In the genomic region with DNA sequence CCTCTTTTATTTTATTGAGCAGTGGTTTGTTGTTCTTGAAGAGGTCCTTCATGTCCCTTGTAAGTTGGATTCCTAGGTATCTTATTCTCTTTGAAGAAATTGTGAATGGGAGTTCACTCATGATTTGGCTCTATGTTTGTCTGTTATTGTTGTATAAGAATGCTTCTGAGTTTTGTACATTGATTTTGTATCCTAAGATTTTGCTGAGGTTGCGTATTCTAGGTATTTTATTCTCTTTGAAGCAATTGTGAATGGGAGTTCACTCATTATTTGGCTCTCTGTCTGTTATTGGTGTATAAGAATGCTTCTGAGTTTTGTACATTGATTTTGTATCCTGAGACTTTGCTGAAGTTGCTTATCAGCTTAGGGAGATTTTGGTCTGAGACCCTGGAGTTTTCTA, we compare ENCODE assay signal across 3 cellular contexts.
DNase-seq lines count a peak whose midpoint lies in the region; ATAC-seq, FAIRE-seq and TF ChIP-seq lines count a peak whose summit lies in the region.
"Not testable (repeated sequence)": the region's sequence is repeated elsewhere in the genome, so short reads cannot be mapped to it uniquely, and the experiment has no call there.

No MANE protein-coding gene starts in this region.

- CTCF ChIA-PET in A549 (lab: Yijun Ruan, JAX); H1 (lab: Charles Lee; ENCODE audit: partially characterized antibody); HepG2 (lab: Yijun Ruan, JAX; ENCODE audit: low intra/inter-chr PET ratio, low total read pairs): not testable (repeated sequence)

- H3K27ac ChIP-seq in A549; H1 (ENCODE audit: low read depth, low read length); HepG2 (ENCODE audit: extremely low read length, insufficient read depth, low read length): not testable (repeated sequence)

- not testable (repeated sequence) for BruUV-seq in HepG2 (replicated peaks; lab: Mats Ljungman, UMichigan)

- H3K4me1 ChIP-seq in A549; H1 (replicated peaks in 1 of 4; ENCODE audit: control insufficient read depth in 3 of 4, insufficient read depth in 4 of 4, low read length in 3 of 4); HepG2 (ENCODE audit: insufficient read depth, low read length): not testable (repeated sequence)

- not testable (repeated sequence) for H2BK20ac ChIP-seq in H1 (ENCODE audit: low read length)

- not testable (repeated sequence) for H3K56ac ChIP-seq in H1 (replicated peaks; ENCODE audit: insufficient read length, low read depth, low read length)

- not testable (repeated sequence) for H3K14ac ChIP-seq in H1 (ENCODE audit: insufficient read length)

- intact Hi-C loops in HepG2 (cut with micrococcal nuclease; ENCODE audit: unreplicated experiment): not testable (repeated sequence)

- in situ Hi-C loops in HepG2 (cut with HindIII; ENCODE audit: extremely low pct_ligation_motif_present, low pct_unique_long_range_greater_than_20kb): not testable (repeated sequence)

- not testable (repeated sequence) for H2AFZ ChIP-seq in H1 (ENCODE audit: low read length); HepG2 (ENCODE audit: low read length)

- not testable (repeated sequence) for H4K5ac ChIP-seq in H1 (ENCODE audit: insufficient read length, low read depth, low read length)

- DNase-seq in A549 (ENCODE audit: low read depth in 1 of 2, low spot score in 1 of 2); H1 (ENCODE audit: low read depth in 1 of 2, low spot score in 2 of 2); HepG2 (ENCODE audit: low spot score): not testable (repeated sequence)

- not testable (repeated sequence) for H3K79me1 ChIP-seq in H1 (ENCODE audit: low read depth, low read length)

- WGBS in A549 (ENCODE audit: missing lambda C conversion rate): 0% methylated on average over 1 of the region's 1 CpG
- no CpG with 5 or more reads among the region's 1 CpG for WGBS in H1 (ENCODE audit: extremely low coverage in 1 of 2, insufficient coverage in 1 of 2, insufficient read length in 1 of 2, insufficient replicate concordance in 2 of 2, low coverage in 1 of 2, low lambda C conversion rate in 2 of 2, missing lambda C conversion rate in 1 of 2), 2 experiments
- 0% methylated on average over 1 of the region's 1 CpG for WGBS in HepG2 (ENCODE audit: low lambda C conversion rate)

- not testable (repeated sequence) for H4K20me1 ChIP-seq in H1 (replicated peaks in 1 of 2; ENCODE audit: control insufficient read depth in 1 of 2, insufficient read depth in 2 of 2, low read length in 2 of 2); HepG2 (ENCODE audit: insufficient read depth, low read length)

- H3K23me2 ChIP-seq in H1 (ENCODE audit: low read depth, low read length): not testable (repeated sequence)

- TF ChIP-seq EP300 in A549 (IDR thresholded peaks at IDR 0.05); H1 (IDR thresholded peaks at IDR 0.05; ENCODE audit: borderline replicate concordance in 1 of 2, low read depth in 2 of 2, low read length in 2 of 2); HepG2 (IDR thresholded peaks at IDR 0.05; ENCODE audit: low read depth in 2 of 2, low read length in 2 of 2); HepG2 (CRISPR knock-in tag; IDR thresholded peaks at IDR 0.05; ENCODE audit: borderline replicate concordance): not testable (repeated sequence)

- POLR2A ChIA-PET in A549 (lab: Yijun Ruan, JAX); H1 (lab: Charles Lee; ENCODE audit: partially characterized antibody); HepG2 (lab: Yijun Ruan, JAX): not testable (repeated sequence)

- not testable (repeated sequence) for H3K4me3 ChIP-seq in A549; H1 (ENCODE audit: extremely low read depth in 1 of 4, insufficient read depth in 2 of 4, low read depth in 3 of 4, low read length in 4 of 4); HepG2 (replicated peaks in 1 of 3; ENCODE audit: insufficient read depth in 1 of 3, low read depth in 2 of 3, low read length in 3 of 3)

- H3K4me2 ChIP-seq in A549; H1 (ENCODE audit: insufficient read depth in 1 of 2, low read depth in 2 of 2, low read length in 2 of 2); HepG2 (ENCODE audit: low read depth, low read length): not testable (repeated sequence)

- not testable (repeated sequence) for H3K23ac ChIP-seq in H1 (ENCODE audit: insufficient read length)

- FAIRE-seq in A549 (lab: Jason Lieb, UNC); H1 (lab: Jason Lieb, UNC); HepG2 (lab: Jason Lieb, UNC): not testable (repeated sequence)

- not testable (repeated sequence) for H4K8ac ChIP-seq in H1 (ENCODE audit: extremely low read depth, insufficient read depth, low read length)

- H3K79me2 ChIP-seq in H1 (ENCODE audit: control insufficient read depth in 1 of 2, insufficient read depth in 2 of 2, low read length in 2 of 2); HepG2 (ENCODE audit: insufficient read depth, low read length): not testable (repeated sequence)

- H3K27me3 ChIP-seq in H1 (replicated peaks in 1 of 4; ENCODE audit: control insufficient read depth in 3 of 4, extremely low read depth in 1 of 4, insufficient read depth in 3 of 4, low read length in 3 of 4); HepG2 (ENCODE audit: control insufficient read depth in 1 of 2, insufficient read depth in 2 of 2, low read length in 2 of 2): not testable (repeated sequence)

- H3K36me3 ChIP-seq in H1 (ENCODE audit: control insufficient read depth in 2 of 4, insufficient read depth in 4 of 4, low read length in 3 of 4); HepG2 (replicated peaks in 1 of 2; ENCODE audit: control insufficient read depth in 1 of 2, insufficient read depth in 2 of 2, low read length in 2 of 2): not testable (repeated sequence)

- H3K9me3 ChIP-seq in A549; H1 (ENCODE audit: insufficient read depth in 2 of 2, low read depth in 1 of 2, low read length in 1 of 2); HepG2 (ENCODE audit: low read length): not testable (repeated sequence)

- ATAC-seq in A549, HepG2: not testable (repeated sequence)

- TF ChIP-seq RAD21 in A549 (conservative IDR thresholded peaks at IDR 0.05 in 1 of 2, IDR thresholded peaks at IDR 0.05 in 1 of 2); H1 (IDR thresholded peaks at IDR 0.05 in 1 of 2, conservative IDR thresholded peaks at IDR 0.05 in 1 of 2; ENCODE audit: low read depth in 2 of 2, low read length in 2 of 2); HepG2 (CRISPR knock-in tag; IDR thresholded peaks at IDR 0.05): not testable (repeated sequence)

- not testable (repeated sequence) for H2BK12ac ChIP-seq in H1 (ENCODE audit: low read depth, low read length)

- H3K4ac ChIP-seq in H1 (replicated peaks; ENCODE audit: insufficient read length, low read depth, low read length): not testable (repeated sequence)

- TF ChIP-seq CTCF in A549 (IDR thresholded peaks at IDR 0.05); H1 (IDR thresholded peaks at IDR 0.05; ENCODE audit: control extremely low read depth in 1 of 3, insufficient read depth in 1 of 3, low read depth in 1 of 3, low read length in 3 of 3); HepG2 (CRISPR knock-in tag; IDR thresholded peaks at IDR 0.05): not testable (repeated sequence)

- TF ChIP-seq POLR2A in A549 (IDR thresholded peaks at IDR 0.05; ENCODE audit: low read length); H1 (IDR thresholded peaks at IDR 0.05; ENCODE audit: control extremely low read depth in 1 of 2, low read depth in 2 of 2, low read length in 2 of 2); HepG2 (IDR thresholded peaks at IDR 0.05; ENCODE audit: insufficient read depth in 1 of 2, low read depth in 2 of 2, low read length in 2 of 2): not testable (repeated sequence)

- H3K18ac ChIP-seq in H1 (ENCODE audit: extremely low read depth, low read length): not testable (repeated sequence)

- not testable (repeated sequence) for H2BK15ac ChIP-seq in H1 (ENCODE audit: low read length)

- H4K91ac ChIP-seq in H1 (replicated peaks; ENCODE audit: insufficient read length, low read length): not testable (repeated sequence)

- not testable (repeated sequence) for H2AK5ac ChIP-seq in H1 (ENCODE audit: low read depth, low read length)

- not testable (repeated sequence) for H2BK5ac ChIP-seq in H1 (ENCODE audit: low read depth, low read length)

- not testable (repeated sequence) for H2BK120ac ChIP-seq in H1 (replicated peaks; ENCODE audit: low read depth, low read length)

- H3K9ac ChIP-seq in H1 (replicated peaks in 1 of 4; ENCODE audit: extremely low read depth in 1 of 4, low read depth in 3 of 4, low read length in 3 of 4); HepG2 (ENCODE audit: insufficient read depth, low read depth, low read length): not testable (repeated sequence)

TF ChIP-seq in A549, 52 proteins besides CTCF, POLR2A, EP300 and RAD21:
- peak; percentile 59 for TF ChIP-seq MAFK (IDR thresholded peaks at IDR 0.05; ENCODE audit: partially characterized antibody)
TF ChIP-seq in A549: peak in this region for 1; not testable (repeated sequence) for 51.

TF ChIP-seq in H1, 55 proteins besides CTCF, POLR2A, EP300 and RAD21:
- TF ChIP-seq MAFK (IDR thresholded peaks at IDR 0.05; ENCODE audit: low read depth, low read length): peak; percentile 6; the same call in 1 of the 2 replicates

TF ChIP-seq in HepG2, 621 proteins besides CTCF, POLR2A, EP300 and RAD21:
- TF ChIP-seq MAFK (conservative IDR thresholded peaks at IDR 0.05 in 1 of 2, IDR thresholded peaks at IDR 0.05 in 1 of 2; ENCODE audit: low read length in 2 of 2) (peak in 1 of 2 experiments; percentile 57; a peak in 3 of 4 replicates), MAFF (IDR thresholded peaks at IDR 0.05; ENCODE audit: low read depth, low read length) (peak; percentile 31; the same call in 1 of the 2 replicates)
